In genomic region chr2:225184948-225185347, GRCh38 we compare ENCODE assay signal across 9 cellular contexts.
"Had no signal": no experiment of that assay in that cellular context is flagged by ENCODE, and none has a peak within 500 bp of the region (broad histone marks: within the 10 kb centered on the region; RNA-seq: fewer than 3 reads in every experiment).

No MANE protein-coding gene starts in this region.

- H3K9me3 ChIP-seq: HAP-1 had no signal

- H3K27ac Mint-ChIP-seq: GM23338, H9, HFFc6 had no signal

- H3K9me3 Mint-ChIP-seq: GM23338, H9, HFFc6 had no signal

- ATAC-seq: GM23338, HCT116 had no signal

- H3K4me3 Mint-ChIP-seq: GM23338, H9, HFFc6 had no signal

- DNase-seq: GM23248, GOT3, H7, H9, HCEC 1CT, HFFc6 had no signal

- H3K4me3 ChIP-seq: GM23248, GM23338, HAP-1 had no signal

- H3K36me3 ChIP-seq: HAP-1 had no signal

- H3K4me1 ChIP-seq: HAP-1 had no signal

- H3K27ac ChIP-seq: GM23248 had no signal
